In the genomic region with DNA sequence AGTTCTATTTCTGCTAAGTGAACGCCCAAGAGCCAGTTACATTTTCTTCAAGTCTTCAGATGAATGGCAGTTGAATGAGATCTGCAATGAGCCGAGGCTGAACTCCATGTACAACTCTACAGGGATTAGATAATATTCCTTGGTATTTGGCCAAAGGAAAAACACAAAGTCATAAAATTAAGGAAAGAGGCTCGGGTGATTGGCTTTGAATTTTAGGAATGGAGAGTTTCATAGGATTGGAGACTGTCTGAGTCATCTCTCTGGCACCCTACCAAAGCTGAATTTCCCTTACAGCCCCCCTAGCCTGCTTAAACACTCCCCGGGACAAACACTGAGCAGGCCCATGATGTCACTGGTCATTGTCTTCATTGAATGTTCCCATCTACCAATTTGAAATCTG, we compare ENCODE assay signal across 22 cellular contexts.
DNase-seq lines count a peak whose midpoint lies in the region; ATAC-seq and TF ChIP-seq lines count a peak whose summit lies in the region.
"Had no signal": no experiment of that assay in that cellular context is flagged by ENCODE, and none has a peak within 500 bp of the region (broad histone marks: within the 10 kb centered on the region; RNA-seq: fewer than 3 reads in every experiment).

No MANE protein-coding gene starts in this region.

- no peaks in the 10 kb centered on the region for H3K36me3 Mint-ChIP-seq in CD8-positive, alpha-beta T cell
- no peaks in the 10 kb centered on the region for H3K36me3 Mint-ChIP-seq in stimulated activated memory B cell treated with anti-CD40 and anti-IgM and Interleukin-4, amounts not matched to agents 10 μg/mL and 1 μg/mL and 100 μg/mL, for 72 hours
- H3K36me3 Mint-ChIP-seq: activated naive CD4-positive, alpha-beta T cell treated with anti-CD3 and anti-CD28 coated beads, Interleukin-2, amount 50 U/mL, for 24 hours; IgD-negative memory B cell had no signal

- DNase-seq in LHCN-M2 (ENCODE audit: low read depth) (peak; percentile 21), astrocyte of the spinal cord (ENCODE audit: low read depth, low spot score) (peak; percentile 50), left cardiac atrium (no peak), tibial artery (no peak)
- no peak for DNase-seq in stimulated activated CD4-positive, alpha-beta T cell treated with anti-CD3 and anti-CD28 coated beads, Interleukin-2, amount 100 ng/mL, for 24 hours
- no peak for DNase-seq in CD8-positive, alpha-beta T cell
- DNase-seq: activated CD4-positive, alpha-beta memory T cell treated with anti-CD3 and anti-CD28 coated beads, Interleukin-2, amount 10 ng/mL, durations not matched to agents 7 days and 5 days; activated T-cell treated with anti-CD3 and anti-CD28 coated beads, Interleukin-2, amount 50 U/mL, for 48 hours; COR-L47; effector CD8-positive, alpha-beta T cell; left lung; NCI-H187; nucleus accumbens; retina; stimulated activated CD4-positive, alpha-beta T cell treated with anti-CD3 and anti-CD28 coated beads, Interleukin-1b, Interleukin-23, amount 100 ng/mL, for 48 hours; stimulated activated naive CD8-positive, alpha-beta T cell treated with anti-CD3 and anti-CD28 coated beads, Interleukin-15, amount 100 ng/mL, for 72 hours; WERI-Rb-1 had no signal

- no peaks in the 10 kb centered on the region for H3K36me3 ChIP-seq in tibial artery
- H3K36me3 ChIP-seq in CD8-positive, alpha-beta T cell (ENCODE audit: insufficient read depth, low read length) = no peaks in the 10 kb centered on the region
- H3K36me3 ChIP-seq: breast epithelium, left lung, WERI-Rb-1 had no signal

- H3K27ac ChIP-seq in tibial artery = peak overlapping the region; percentile 37 to 40
- H3K27ac ChIP-seq in CD8-positive, alpha-beta T cell (ENCODE audit: low read depth, low read length) = no peak overlapping the region
- H3K27ac ChIP-seq: breast epithelium, left lung, WERI-Rb-1 had no signal

- no peak overlapping the region for H3K4me3 ChIP-seq in astrocyte of the spinal cord (ENCODE audit: low read depth, low read length)
- H3K4me3 ChIP-seq in tibial artery = no peak overlapping the region
- H3K4me3 ChIP-seq in CD8-positive, alpha-beta T cell (ENCODE audit: low read depth, low read length) = no peak overlapping the region
- H3K4me3 ChIP-seq: breast epithelium, left lung had no signal

- peak; percentile 60 to 78 for ATAC-seq in left cardiac atrium
- ATAC-seq in CD8-positive, alpha-beta T cell = no peak
- no peak for ATAC-seq in stimulated activated memory B cell treated with anti-CD40 and anti-IgM and Interleukin-4, amounts not matched to agents 10 μg/mL and 1 μg/mL and 100 μg/mL, for 72 hours
- ATAC-seq: left lung; stimulated activated naive CD8-positive, alpha-beta T cell treated with anti-CD3 and anti-CD28 coated beads, Interleukin-15, amount 100 ng/mL, for 72 hours had no signal

- POLR2A ChIA-PET in CD8-positive, alpha-beta T cell (lab: Charles Lee) = no interaction called here

- H3K9me3 Mint-ChIP-seq in CD8-positive, alpha-beta T cell = no peaks in the 10 kb centered on the region
- no peaks in the 10 kb centered on the region for H3K9me3 Mint-ChIP-seq in stimulated activated memory B cell treated with anti-CD40 and anti-IgM and Interleukin-4, amounts not matched to agents 10 μg/mL and 1 μg/mL and 100 μg/mL, for 72 hours
- H3K9me3 Mint-ChIP-seq: activated CD4-positive, alpha-beta memory T cell treated with anti-CD3 and anti-CD28 coated beads, Interleukin-2, amount 10 ng/mL, durations not matched to agents 7 days and 5 days; activated naive CD4-positive, alpha-beta T cell treated with anti-CD3 and anti-CD28 coated beads, Interleukin-2, amount 50 U/mL, for 24 hours; IgD-negative memory B cell; stimulated activated naive CD8-positive, alpha-beta T cell treated with anti-CD3 and anti-CD28 coated beads, Interleukin-15, amount 100 ng/mL, for 72 hours; T-helper 1 cell treated with Interleukin-12 subunit alpha and Interleukin-12 subunit beta and Interleukin-4 antibody, amounts not matched to agents 30 μg/mL and 1 μg/mL, for 36 hours had no signal

- no peaks in the 10 kb centered on the region for H3K27me3 ChIP-seq in tibial artery
- no peaks in the 10 kb centered on the region for H3K27me3 ChIP-seq in CD8-positive, alpha-beta T cell (ENCODE audit: insufficient read depth, low read length)
- H3K27me3 ChIP-seq: breast epithelium, left lung had no signal

- no peaks in the 10 kb centered on the region for H3K4me1 Mint-ChIP-seq in CD8-positive, alpha-beta T cell (ENCODE audit: low read depth)
- H3K4me1 Mint-ChIP-seq in stimulated activated memory B cell treated with anti-CD40 and anti-IgM and Interleukin-4, amounts not matched to agents 10 μg/mL and 1 μg/mL and 100 μg/mL, for 72 hours = peaks cover 5% of the 10 kb centered on the region
- H3K4me1 Mint-ChIP-seq: activated CD4-positive, alpha-beta memory T cell treated with anti-CD3 and anti-CD28 coated beads, Interleukin-2, amount 10 ng/mL, durations not matched to agents 7 days and 5 days; IgD-negative memory B cell had no signal

- H3K27ac Mint-ChIP-seq in CD8-positive, alpha-beta T cell = no peak overlapping the region
- H3K27ac Mint-ChIP-seq in stimulated activated memory B cell treated with anti-CD40 and anti-IgM and Interleukin-4, amounts not matched to agents 10 μg/mL and 1 μg/mL and 100 μg/mL, for 72 hours = no peak overlapping the region
- H3K27ac Mint-ChIP-seq: activated CD4-positive, alpha-beta memory T cell treated with anti-CD3 and anti-CD28 coated beads, Interleukin-2, amount 10 ng/mL, durations not matched to agents 7 days and 5 days; activated naive CD4-positive, alpha-beta T cell treated with anti-CD3 and anti-CD28 coated beads, Interleukin-2, amount 50 U/mL, for 24 hours; IgD-negative memory B cell; stimulated activated naive CD8-positive, alpha-beta T cell treated with anti-CD3 and anti-CD28 coated beads, Interleukin-15, amount 100 ng/mL, for 72 hours; T-helper 1 cell treated with Interleukin-12 subunit alpha and Interleukin-12 subunit beta and Interleukin-4 antibody, amounts not matched to agents 30 μg/mL and 1 μg/mL, for 36 hours had no signal

- TF ChIP-seq CTCF in astrocyte of the spinal cord (IDR thresholded peaks at IDR 0.05; ENCODE audit: low read depth, low read length) = no peak
- no peak for TF ChIP-seq CTCF in tibial artery (IDR thresholded peaks at IDR 0.05)
- no peak for TF ChIP-seq CTCF in CD8-positive, alpha-beta T cell (IDR thresholded peaks at IDR 0.05)

- intact Hi-C loops in left cardiac atrium (cut with DNase I) (loop anchor here (2.0 to 5.0 kb wide), 3 partner anchors 157 to 219 kb away; no protein-coding TSS in a partner anchor), tibial artery (cut with DNase I; ENCODE audit: low total_unique reads) (loop anchor here (2.0 kb wide), 1 partner anchor 217 kb away; no protein-coding TSS in a partner anchor)
- intact Hi-C loops in CD8-positive, alpha-beta T cell (cut with DNase I, micrococcal nuclease) = no loop called here

- CTCF ChIA-PET in CD8-positive, alpha-beta T cell (lab: Charles Lee) = interaction anchor here (10.3 kb wide), 1 partner anchor 218 kb away, joined by 179 read pairs; no protein-coding TSS in a partner anchor

- in situ Hi-C loops in astrocyte of the spinal cord (cut with HindIII; ENCODE audit: low sequenced_read_pairs) = no loop called here

- H3K27me3 Mint-ChIP-seq in CD8-positive, alpha-beta T cell (ENCODE audit: low read depth) = no peaks in the 10 kb centered on the region
- H3K27me3 Mint-ChIP-seq in stimulated activated memory B cell treated with anti-CD40 and anti-IgM and Interleukin-4, amounts not matched to agents 10 μg/mL and 1 μg/mL and 100 μg/mL, for 72 hours = no peaks in the 10 kb centered on the region
- H3K27me3 Mint-ChIP-seq: activated naive CD4-positive, alpha-beta T cell treated with anti-CD3 and anti-CD28 coated beads, Interleukin-2, amount 50 U/mL, for 24 hours; IgD-negative memory B cell; stimulated activated naive CD8-positive, alpha-beta T cell treated with anti-CD3 and anti-CD28 coated beads, Interleukin-15, amount 100 ng/mL, for 72 hours had no signal

- H3K4me3 Mint-ChIP-seq in CD8-positive, alpha-beta T cell = no peak overlapping the region
- H3K4me3 Mint-ChIP-seq in stimulated activated memory B cell treated with anti-CD40 and anti-IgM and Interleukin-4, amounts not matched to agents 10 μg/mL and 1 μg/mL and 100 μg/mL, for 72 hours = no peak overlapping the region
- H3K4me3 Mint-ChIP-seq: activated CD4-positive, alpha-beta memory T cell treated with anti-CD3 and anti-CD28 coated beads, Interleukin-2, amount 10 ng/mL, durations not matched to agents 7 days and 5 days; activated naive CD4-positive, alpha-beta T cell treated with anti-CD3 and anti-CD28 coated beads, Interleukin-2, amount 50 U/mL, for 24 hours; IgD-negative memory B cell; stimulated activated naive CD8-positive, alpha-beta T cell treated with anti-CD3 and anti-CD28 coated beads, Interleukin-15, amount 100 ng/mL, for 72 hours; T-helper 1 cell treated with Interleukin-12 subunit alpha and Interleukin-12 subunit beta and Interleukin-4 antibody, amounts not matched to agents 30 μg/mL and 1 μg/mL, for 36 hours had no signal

- H3K4me1 ChIP-seq in tibial artery = peaks cover 0 to 72% (median 20%) of the 10 kb centered on the region in 4 donors
- H3K4me1 ChIP-seq in CD8-positive, alpha-beta T cell (ENCODE audit: insufficient read depth, low read length) = no peaks in the 10 kb centered on the region
- H3K4me1 ChIP-seq: breast epithelium, left lung had no signal

- no peaks in the 10 kb centered on the region for H3K9me3 ChIP-seq in tibial artery
- no peaks in the 10 kb centered on the region for H3K9me3 ChIP-seq in CD8-positive, alpha-beta T cell (ENCODE audit: low read length)
- H3K9me3 ChIP-seq: breast epithelium, left lung had no signal

Comparison
In these comparisons a context has a peak if more than half of its experiments do, and no peak if none do; other contexts are left out.
1. DNase-seq: peak in LHCN-M2 (single experiment) and astrocyte of the spinal cord (single experiment); none in left cardiac atrium (single experiment), tibial artery (0 of 2), stimulated activated CD4-positive, alpha-beta T cell treated with anti-CD3 and anti-CD28 coated beads, Interleukin-2, amount 100 ng/mL, for 24 hours (0 of 2) and CD8-positive, alpha-beta T cell (0 of 7).
2. ATAC-seq: peak in left cardiac atrium (2 of 2); none in CD8-positive, alpha-beta T cell (single experiment) and stimulated activated memory B cell treated with anti-CD40 and anti-IgM and Interleukin-4, amounts not matched to agents 10 μg/mL and 1 μg/mL and 100 μg/mL, for 72 hours (single experiment).
3. intact Hi-C loops: an anchor here in left cardiac atrium (2.0 to 5.0 kb wide) and tibial artery (2.0 kb wide); none called in CD8-positive, alpha-beta T cell.